18 cellular contexts compared by ENCODE assay signal in genomic region chr16:78130083-78130608, GRCh38. TPM values are rescaled to one million over a fixed set of nuclear protein-coding genes. Genes with fewer than 3 reads are reported as not detected.
DNase-seq lines count a peak whose midpoint lies in the region; ATAC-seq and TF ChIP-seq lines count a peak whose summit lies in the region.
"Had no signal": no experiment of that assay in that cellular context is flagged by ENCODE, and none has a peak within 500 bp of the region (broad histone marks: within the 10 kb centered on the region; RNA-seq: fewer than 3 reads in every experiment).

No MANE protein-coding gene starts in this region.

- no peak for TF ChIP-seq CTCF in Caco-2 (IDR thresholded peaks at IDR 0.05; ENCODE audit: insufficient read depth in 1 of 2, low read depth in 1 of 2, low read length in 1 of 2, severe bottlenecking in 1 of 2, unreplicated experiment in 1 of 2)
- TF ChIP-seq CTCF in HEK293 (tag by site-specific recombination; IDR thresholded peaks at IDR 0.05), result no peak
- no peak for TF ChIP-seq CTCF in GM13977 (IDR thresholded peaks at IDR 0.05; ENCODE audit: extremely low read depth, insufficient read depth, missing control alignments)

- peak; percentile 6 for ATAC-seq in left colon

- peaks cover 25% of the 10 kb centered on the region for H3K4me1 ChIP-seq in Caco-2
- peaks cover 15% of the 10 kb centered on the region for H3K4me1 ChIP-seq in HEK293 (ENCODE audit: control insufficient read depth, insufficient read depth, low read length)
- H3K4me1 ChIP-seq: BE2C, BLaER1 had no signal

- no peak overlapping the region for H3K27ac ChIP-seq in HEK293 (ENCODE audit: extremely low read depth, low read depth, low read length)
- H3K27ac ChIP-seq: BLaER1 had no signal

- H3K4me3 ChIP-seq in Caco-2 (ENCODE audit: low read depth, low read length) (no peak overlapping the region), HEK293 (ENCODE audit: low read depth, low read length) (no peak overlapping the region)
- H3K4me3 ChIP-seq: BLaER1 had no signal

- no peak overlapping the region for H3K27ac Mint-ChIP-seq in Caco-2 (ENCODE audit: unreplicated experiment)
- H3K27ac Mint-ChIP-seq: CD14-positive monocyte; CD4-positive, alpha-beta memory T cell; CD4-positive, CD25-positive, alpha-beta regulatory T cell; CD8-positive, alpha-beta memory T cell had no signal

- H3K9me3 Mint-ChIP-seq in Caco-2 (ENCODE audit: unreplicated experiment), result no peaks in the 10 kb centered on the region

- TSS peak; percentile 3 for BruUV-seq in Caco-2 (replicated peaks; lab: Mats Ljungman, UMichigan)

- DNase-seq in Caco-2, result no peak
- no peak for DNase-seq in left colon
- no peak for DNase-seq in activated naive CD4-positive, alpha-beta T cell treated with Interleukin-2 at 50 U/mL for 16 hours
- DNase-seq in GM13977 (ENCODE audit: low spot score), result no peak
- DNase-seq: 8988T; ACHN; BE2C; C1 segment of cervical spinal cord; Calu3; CD4-positive, alpha-beta memory T cell; CD4-positive, CD25-positive, alpha-beta regulatory T cell; CD8-positive, alpha-beta memory T cell; COR-L47; DMS79 treated with DMSO at 0.1 percent for 48 hours; GF-D8 had no signal

- intact Hi-C loops in Caco-2 (cut with micrococcal nuclease; ENCODE audit: unreplicated experiment), result loop anchor here (5.0 kb wide), 2 partner anchors 52 to 82 kb away; no protein-coding TSS in a partner anchor
- intact Hi-C loops in left colon (cut with DNase I, micrococcal nuclease), result no loop called here

- H3K27me3 ChIP-seq in Caco-2 (replicated peaks; ENCODE audit: control insufficient read depth, insufficient read depth, low read length), result no peaks in the 10 kb centered on the region
- H3K27me3 ChIP-seq: BE2C, BLaER1 had no signal

- H3K36me3 ChIP-seq in Caco-2 (ENCODE audit: control insufficient read depth, insufficient read depth, low read length) (no peaks in the 10 kb centered on the region; the same call in 1 of the 2 replicates), HEK293 (ENCODE audit: control insufficient read depth in 2 of 2, insufficient read depth in 1 of 2, low read length in 2 of 2) (peaks cover 0 to 10% of the 10 kb centered on the region in 2 experiments; a peak in 2 of 3 replicates)
- H3K36me3 ChIP-seq: BE2C had no signal

- H3K4me3 Mint-ChIP-seq in Caco-2 (ENCODE audit: unreplicated experiment), result no peak overlapping the region
- H3K4me3 Mint-ChIP-seq: CD14-positive monocyte; CD4-positive, alpha-beta memory T cell; CD4-positive, CD25-positive, alpha-beta regulatory T cell had no signal

- CTCF ChIA-PET in Caco-2 (lab: Charles Lee), result no interaction called here
- CTCF ChIA-PET in HEK293 (lab: Yijun Ruan, JAX), result no interaction called here

- no peaks in the 10 kb centered on the region for H3K9me3 ChIP-seq in Caco-2
- H3K9me3 ChIP-seq in HEK293 (ENCODE audit: control insufficient read depth, insufficient read depth, low read depth, low read length), result no peaks in the 10 kb centered on the region
- H3K9me3 ChIP-seq: BE2C, BLaER1 had no signal

- peaks cover 6% of the 10 kb centered on the region for H3K36me3 Mint-ChIP-seq in Caco-2 (ENCODE audit: insufficient read depth, unreplicated experiment)

- no peaks in the 10 kb centered on the region for H3K27me3 Mint-ChIP-seq in Caco-2 (ENCODE audit: insufficient read depth, unreplicated experiment)
- H3K27me3 Mint-ChIP-seq: CD4-positive, alpha-beta memory T cell; CD4-positive, CD25-positive, alpha-beta regulatory T cell; CD8-positive, alpha-beta memory T cell had no signal

- in situ Hi-C loops in GM13977 (cut with MboI; ENCODE audit: low pct_unique_long_range_greater_than_20kb, low sequenced_read_pairs, unreplicated experiment), result no loop called here

- peaks cover 18% of the 10 kb centered on the region for H3K4me1 Mint-ChIP-seq in Caco-2 (ENCODE audit: low read depth, unreplicated experiment)
- H3K4me1 Mint-ChIP-seq: CD14-positive monocyte had no signal

- POLR2A ChIA-PET in Caco-2 (lab: Charles Lee), result no interaction called here
- POLR2A ChIA-PET in HEK293 (lab: Yijun Ruan, JAX), result no interaction called here

TF ChIP-seq in HEK293, 187 proteins besides CTCF, POLR2A, EP300 and RAD21:
- no peak for TF ChIP-seq ZBTB21 (tag by site-specific recombination; IDR thresholded peaks at IDR 0.05)
- no peak for TF ChIP-seq ZBTB44 (tag by site-specific recombination; IDR thresholded peaks at IDR 0.05)
- peak; percentile 21 for TF ChIP-seq ZNF510 (tag by site-specific recombination; IDR thresholded peaks at IDR 0.05; ENCODE audit: insufficient replicate concordance)
- TF ChIP-seq ZIC2 (tag by site-specific recombination; IDR thresholded peaks at IDR 0.05), result no peak
- TF ChIP-seq ZNF138 (tag by site-specific recombination; IDR thresholded peaks at IDR 0.05; ENCODE audit: borderline replicate concordance), result no peak

RNA-seq across cellular contexts. Expression of gene WWOX, which starts 30.7 kb away (rescaled TPM):
- 45.0 and 47.8 TPM in 2 replicates for total RNA-seq in Caco-2 (2022)
- total RNA-seq in left colon, result 10 to 100 TPM; 10.6 to 13.1 TPM
